ENCODE assay signal across 12 cellular contexts in genomic region chr18:26185267-26185666, GRCh38. TPM values are rescaled to one million over a fixed set of nuclear protein-coding genes. Genes with fewer than 3 reads are reported as not detected.
DNase-seq lines count a peak whose midpoint lies in the region; ATAC-seq and TF ChIP-seq lines count a peak whose summit lies in the region.
"Had no signal": no experiment of that assay in that cellular context is flagged by ENCODE, and none has a peak within 500 bp of the region (broad histone marks: within the 10 kb centered on the region; RNA-seq: fewer than 3 reads in every experiment).

No MANE protein-coding gene starts in this region.

- peak; percentile 61; the same call in 2 of the 3 replicates for ATAC-seq in RWPE2 (ENCODE audit: low read depth)
- ATAC-seq in activated T-helper 17 cell treated with anti-CD3 and anti-CD28 coated beads, Interleukin-2, amount 50 U/mL, for 72 hours (replicated peaks) = no peak
- ATAC-seq: CD8-positive, alpha-beta T cell had no signal

- CTCF ChIA-PET in BJ (lab: Yijun Ruan, JAX) = no interaction called here

- H3K36me3 Mint-ChIP-seq in activated T-helper 17 cell treated with anti-CD3 and anti-CD28 coated beads, Interleukin-2, amount 50 U/mL, for 72 hours (ENCODE audit: low read depth) = no peaks in the 10 kb centered on the region
- H3K36me3 Mint-ChIP-seq: CD8-positive, alpha-beta T cell had no signal

- TF ChIP-seq CTCF in BJ (IDR thresholded peaks at IDR 0.05; ENCODE audit: insufficient read depth, low read depth, low read length) (0 out of 2 replicates have a peak, but pooled peaks have one; percentile 3), RWPE2 (IDR thresholded peaks at IDR 0.05; ENCODE audit: poor library complexity, severe bottlenecking) (peak; percentile 36), ascending aorta (IDR thresholded peaks at IDR 0.05) (no peak)

- no peak overlapping the region for H3K4me3 Mint-ChIP-seq in activated T-helper 17 cell treated with anti-CD3 and anti-CD28 coated beads, Interleukin-2, amount 50 U/mL, for 72 hours
- H3K4me3 Mint-ChIP-seq: CD8-positive, alpha-beta T cell had no signal

- DNase-seq in BJ (ENCODE audit: low read depth) (no peak), HCEC 1CT (peak; percentile 7), RWPE2 (ENCODE audit: low spot score) (no peak), iPS DF 19.7 (ENCODE audit: low read depth, low spot score) (peak; percentile 17), ascending aorta (ENCODE audit: low spot score in 2 of 2) (no peak), MV-4-11 (lab: John Stamatoyannopoulos, UW) (no peak)
- DNase-seq in activated CD4-positive, alpha-beta T cell treated with anti-CD3 and anti-CD28 coated beads, Interleukin-2, amount 50 U/mL, for 1 hour = no peak
- DNase-seq: activated CD4-positive, alpha-beta T cell treated with anti-CD3 and anti-CD28 coated beads, Interleukin-2, amount 50 U/mL, for 48 hours; CD8-positive, alpha-beta T cell; NCI-H2107 had no signal

- no peak overlapping the region for H3K27ac Mint-ChIP-seq in activated T-helper 17 cell treated with anti-CD3 and anti-CD28 coated beads, Interleukin-2, amount 50 U/mL, for 72 hours
- H3K27ac Mint-ChIP-seq: CD8-positive, alpha-beta T cell had no signal

- H3K9me3 ChIP-seq in RWPE2 (ENCODE audit: severe bottlenecking) (no peaks in the 10 kb centered on the region), ascending aorta (no peaks in the 10 kb centered on the region)

- H3K27me3 ChIP-seq in BJ (ENCODE audit: control insufficient read depth, insufficient read depth, low read length) (no peaks in the 10 kb centered on the region), RWPE2 (ENCODE audit: insufficient read depth, poor library complexity, severe bottlenecking) (peaks cover 6% of the 10 kb centered on the region), ascending aorta (no peaks in the 10 kb centered on the region)

- H3K4me1 ChIP-seq in RWPE2 (ENCODE audit: insufficient read depth, poor library complexity, severe bottlenecking) = no peaks in the 10 kb centered on the region
- H3K4me1 ChIP-seq in ascending aorta = no peaks in the 10 kb centered on the region

- H3K4me1 Mint-ChIP-seq in activated T-helper 17 cell treated with anti-CD3 and anti-CD28 coated beads, Interleukin-2, amount 50 U/mL, for 72 hours = no peaks in the 10 kb centered on the region

- intact Hi-C loops in ascending aorta (cut with DNase I) = no loop called here

- H3K36me3 ChIP-seq in BJ (ENCODE audit: control insufficient read depth, insufficient read depth, low read length) (no peaks in the 10 kb centered on the region), RWPE2 (ENCODE audit: low read depth) (no peaks in the 10 kb centered on the region), ascending aorta (no peaks in the 10 kb centered on the region)

- H3K27ac ChIP-seq in RWPE2 (ENCODE audit: poor library complexity, severe bottlenecking) = no peak overlapping the region
- no peak overlapping the region for H3K27ac ChIP-seq in ascending aorta

- H3K27me3 Mint-ChIP-seq in activated T-helper 17 cell treated with anti-CD3 and anti-CD28 coated beads, Interleukin-2, amount 50 U/mL, for 72 hours = no peaks in the 10 kb centered on the region

- POLR2A ChIA-PET in BJ (lab: Charles Lee) = no interaction called here

- no peaks in the 10 kb centered on the region for H3K9me3 Mint-ChIP-seq in activated T-helper 17 cell treated with anti-CD3 and anti-CD28 coated beads, Interleukin-2, amount 50 U/mL, for 72 hours

- H3K4me3 ChIP-seq in BJ (ENCODE audit: low read depth, low read length) (no peak overlapping the region), RWPE2 (ENCODE audit: severe bottlenecking) (no peak overlapping the region), ascending aorta (no peak overlapping the region)

RNA-seq across cellular contexts. Expression of gene TAF4B, which starts 41.0 kb away (rescaled TPM):
- polyA plus RNA-seq in BJ (2011; rRNA removed) = 1.1 TPM in 2 replicates
- 1.00 and 1.0 TPM in 2 replicates for polyA minus RNA-seq in BJ (2011; rRNA and poly(A)+ RNA removed)
- total RNA-seq in ascending aorta = 3.0 TPM
- total RNA-seq in activated T-helper 17 cell treated with anti-CD3 and anti-CD28 coated beads, Interleukin-2, amount 50 U/mL, for 72 hours = 10 to 100 TPM; 12.8 to 14.1 TPM

RNA-seq across cellular contexts. Expression of gene PSMA8, which starts 51.6 kb away (rescaled TPM):
- not detected in 2 replicates for polyA plus RNA-seq in BJ (2011; rRNA removed)
- not detected in 2 replicates for polyA minus RNA-seq in BJ (2011; rRNA and poly(A)+ RNA removed)
- total RNA-seq in ascending aorta = not detected
- under 1 TPM in 1 of 2 donors, not detected in 1; 0.58 TPM for total RNA-seq in activated T-helper 17 cell treated with anti-CD3 and anti-CD28 coated beads, Interleukin-2, amount 50 U/mL, for 72 hours
- total RNA-seq: myocyte had no signal

Comparison
In these comparisons a context has a peak if more than half of its experiments do, and no peak if none do; other contexts are left out.
1. DNase-seq: peak in HCEC 1CT (single experiment) and iPS DF 19.7 (single experiment); none in BJ (single experiment), RWPE2 (single experiment), activated CD4-positive, alpha-beta T cell treated with anti-CD3 and anti-CD28 coated beads, Interleukin-2, amount 50 U/mL, for 1 hour (single experiment), ascending aorta (0 of 2) and MV-4-11 (single experiment).
2. CTCF ChIP-seq: peak in BJ (single experiment) and RWPE2 (single experiment); none in ascending aorta (0 of 3).